In the genomic region with DNA sequence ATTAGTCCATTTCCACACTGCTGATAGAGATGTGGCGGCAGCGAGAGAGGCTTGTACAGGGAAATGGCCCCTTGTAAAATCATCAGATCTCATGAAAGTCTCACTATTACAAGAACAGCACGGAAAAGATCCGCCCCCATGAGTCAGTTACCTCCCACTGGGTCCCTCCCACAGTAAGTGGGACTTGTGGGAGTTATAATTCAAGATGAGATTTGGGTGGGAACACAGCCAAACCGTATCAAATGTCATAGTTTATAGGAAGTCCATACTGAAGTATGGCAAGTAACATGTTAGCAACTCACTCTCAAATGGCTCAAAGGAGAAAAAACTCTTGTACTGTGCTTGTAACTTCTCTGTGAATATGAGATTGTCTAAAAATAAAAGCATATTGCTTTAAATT, we compare ENCODE assay signal across 1 cellular context.
A peak's percentile ranks its signal among the peaks of the same experiment; 100 is the strongest.
TF ChIP-seq lines count a peak whose summit lies in the region.

No MANE protein-coding gene starts in this region.

TF ChIP-seq in HEK293, 187 proteins besides CTCF, POLR2A, EP300 and RAD21 (continued from another document and continues in another):
- TF ChIP-seq ZBTB11 (tag by site-specific recombination; conservative IDR thresholded peaks at IDR 0.05; ENCODE audit: low read depth), result no peak
- peak; percentile 67 for TF ChIP-seq ZEB2 (tag by site-specific recombination; IDR thresholded peaks at IDR 0.05)
- TF ChIP-seq ZNF501 (tag by site-specific recombination; IDR thresholded peaks at IDR 0.05), result no peak
- no peak for TF ChIP-seq SALL2 (tag by site-specific recombination; IDR thresholded peaks at IDR 0.05; ENCODE audit: borderline replicate concordance)
- no peak for TF ChIP-seq MYNN (tag by site-specific recombination; IDR thresholded peaks at IDR 0.05; ENCODE audit: borderline replicate concordance)
- peak; percentile 39; the same call in 1 of the 2 replicates for TF ChIP-seq ZNF692 (tag by site-specific recombination; IDR thresholded peaks at IDR 0.05)
- TF ChIP-seq ZNF133 (tag by site-specific recombination; IDR thresholded peaks at IDR 0.05), result no peak
- TF ChIP-seq MZF1 (tag by site-specific recombination; IDR thresholded peaks at IDR 0.05; ENCODE audit: borderline replicate concordance), result no peak
- no peak for TF ChIP-seq ZBTB20 (tag by site-specific recombination; IDR thresholded peaks at IDR 0.05)
- no peak for TF ChIP-seq ZNF248 (tag by site-specific recombination; IDR thresholded peaks at IDR 0.05)
- peak; percentile 58 for TF ChIP-seq SP3 (tag by site-specific recombination; IDR thresholded peaks at IDR 0.05)
- TF ChIP-seq ZNF624 (tag by site-specific recombination; IDR thresholded peaks at IDR 0.05), result no peak
- TF ChIP-seq SCRT1 (tag by site-specific recombination; IDR thresholded peaks at IDR 0.05; ENCODE audit: borderline replicate concordance), result 0 out of 2 replicates have a peak, but pooled peaks have one; percentile 68
- TF ChIP-seq ZNF549 (tag by site-specific recombination; IDR thresholded peaks at IDR 0.05), result no peak
- TF ChIP-seq ZNF311 (tag by site-specific recombination; IDR thresholded peaks at IDR 0.05; ENCODE audit: borderline replicate concordance), result no peak
- 0 out of 2 replicates have a peak, but pooled peaks have one; percentile 5 for TF ChIP-seq ZNF221 (tag by site-specific recombination; IDR thresholded peaks at IDR 0.05; ENCODE audit: borderline replicate concordance)
- TF ChIP-seq SETDB1 (IDR thresholded peaks at IDR 0.05; ENCODE audit: insufficient read length, low read length), result no peak
- TF ChIP-seq ZNF571 (tag by site-specific recombination; IDR thresholded peaks at IDR 0.05), result no peak
- TF ChIP-seq ZNF747 (tag by site-specific recombination; IDR thresholded peaks at IDR 0.05), result no peak
- TF ChIP-seq, protein P1, sequence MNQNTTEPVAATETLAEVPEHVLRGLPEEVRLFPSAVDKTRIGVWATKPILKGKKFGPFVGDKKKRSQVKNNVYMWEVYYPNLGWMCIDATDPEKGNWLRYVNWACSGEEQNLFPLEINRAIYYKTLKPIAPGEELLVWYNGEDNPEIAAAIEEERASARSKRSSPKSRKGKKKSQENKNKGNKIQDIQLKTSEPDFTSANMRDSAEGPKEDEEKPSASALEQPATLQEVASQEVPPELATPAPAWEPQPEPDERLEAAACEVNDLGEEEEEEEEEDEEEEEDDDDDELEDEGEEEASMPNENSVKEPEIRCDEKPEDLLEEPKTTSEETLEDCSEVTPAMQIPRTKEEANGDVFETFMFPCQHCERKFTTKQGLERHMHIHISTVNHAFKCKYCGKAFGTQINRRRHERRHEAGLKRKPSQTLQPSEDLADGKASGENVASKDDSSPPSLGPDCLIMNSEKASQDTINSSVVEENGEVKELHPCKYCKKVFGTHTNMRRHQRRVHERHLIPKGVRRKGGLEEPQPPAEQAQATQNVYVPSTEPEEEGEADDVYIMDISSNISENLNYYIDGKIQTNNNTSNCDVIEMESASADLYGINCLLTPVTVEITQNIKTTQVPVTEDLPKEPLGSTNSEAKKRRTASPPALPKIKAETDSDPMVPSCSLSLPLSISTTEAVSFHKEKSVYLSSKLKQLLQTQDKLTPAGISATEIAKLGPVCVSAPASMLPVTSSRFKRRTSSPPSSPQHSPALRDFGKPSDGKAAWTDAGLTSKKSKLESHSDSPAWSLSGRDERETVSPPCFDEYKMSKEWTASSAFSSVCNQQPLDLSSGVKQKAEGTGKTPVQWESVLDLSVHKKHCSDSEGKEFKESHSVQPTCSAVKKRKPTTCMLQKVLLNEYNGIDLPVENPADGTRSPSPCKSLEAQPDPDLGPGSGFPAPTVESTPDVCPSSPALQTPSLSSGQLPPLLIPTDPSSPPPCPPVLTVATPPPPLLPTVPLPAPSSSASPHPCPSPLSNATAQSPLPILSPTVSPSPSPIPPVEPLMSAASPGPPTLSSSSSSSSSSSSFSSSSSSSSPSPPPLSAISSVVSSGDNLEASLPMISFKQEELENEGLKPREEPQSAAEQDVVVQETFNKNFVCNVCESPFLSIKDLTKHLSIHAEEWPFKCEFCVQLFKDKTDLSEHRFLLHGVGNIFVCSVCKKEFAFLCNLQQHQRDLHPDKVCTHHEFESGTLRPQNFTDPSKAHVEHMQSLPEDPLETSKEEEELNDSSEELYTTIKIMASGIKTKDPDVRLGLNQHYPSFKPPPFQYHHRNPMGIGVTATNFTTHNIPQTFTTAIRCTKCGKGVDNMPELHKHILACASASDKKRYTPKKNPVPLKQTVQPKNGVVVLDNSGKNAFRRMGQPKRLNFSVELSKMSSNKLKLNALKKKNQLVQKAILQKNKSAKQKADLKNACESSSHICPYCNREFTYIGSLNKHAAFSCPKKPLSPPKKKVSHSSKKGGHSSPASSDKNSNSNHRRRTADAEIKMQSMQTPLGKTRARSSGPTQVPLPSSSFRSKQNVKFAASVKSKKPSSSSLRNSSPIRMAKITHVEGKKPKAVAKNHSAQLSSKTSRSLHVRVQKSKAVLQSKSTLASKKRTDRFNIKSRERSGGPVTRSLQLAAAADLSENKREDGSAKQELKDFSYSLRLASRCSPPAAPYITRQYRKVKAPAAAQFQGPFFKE (tag by site-specific recombination; IDR thresholded peaks at IDR 0.05; ENCODE audit: borderline replicate concordance), result no peak
- TF ChIP-seq ZNF2 (tag by site-specific recombination; IDR thresholded peaks at IDR 0.05), result no peak
- TF ChIP-seq ZNF596 (tag by site-specific recombination; IDR thresholded peaks at IDR 0.05), result peak; percentile 18; the same call in 1 of the 2 replicates
- peak; percentile 52; the same call in 1 of the 2 replicates for TF ChIP-seq ZNF362 (tag by site-specific recombination; IDR thresholded peaks at IDR 0.05)
- no peak for TF ChIP-seq ZFP37 (tag by site-specific recombination; IDR thresholded peaks at IDR 0.05)
- TF ChIP-seq, protein P2, sequence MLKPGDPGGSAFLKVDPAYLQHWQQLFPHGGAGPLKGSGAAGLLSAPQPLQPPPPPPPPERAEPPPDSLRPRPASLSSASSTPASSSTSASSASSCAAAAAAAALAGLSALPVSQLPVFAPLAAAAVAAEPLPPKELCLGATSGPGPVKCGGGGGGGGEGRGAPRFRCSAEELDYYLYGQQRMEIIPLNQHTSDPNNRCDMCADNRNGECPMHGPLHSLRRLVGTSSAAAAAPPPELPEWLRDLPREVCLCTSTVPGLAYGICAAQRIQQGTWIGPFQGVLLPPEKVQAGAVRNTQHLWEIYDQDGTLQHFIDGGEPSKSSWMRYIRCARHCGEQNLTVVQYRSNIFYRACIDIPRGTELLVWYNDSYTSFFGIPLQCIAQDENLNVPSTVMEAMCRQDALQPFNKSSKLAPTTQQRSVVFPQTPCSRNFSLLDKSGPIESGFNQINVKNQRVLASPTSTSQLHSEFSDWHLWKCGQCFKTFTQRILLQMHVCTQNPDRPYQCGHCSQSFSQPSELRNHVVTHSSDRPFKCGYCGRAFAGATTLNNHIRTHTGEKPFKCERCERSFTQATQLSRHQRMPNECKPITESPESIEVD (tag by site-specific recombination; IDR thresholded peaks at IDR 0.05), result peak; percentile 92
- no peak for TF ChIP-seq ZNF140 (tag by site-specific recombination; IDR thresholded peaks at IDR 0.05)
- peak; percentile 88; the same call in 1 of the 2 replicates for TF ChIP-seq ZNF660 (tag by site-specific recombination; IDR thresholded peaks at IDR 0.05)
- no peak for TF ChIP-seq ZNF658 (tag by site-specific recombination; IDR thresholded peaks at IDR 0.05)
- no peak for TF ChIP-seq BCL11B (tag by site-specific recombination; IDR thresholded peaks at IDR 0.05; ENCODE audit: low read depth)
- no peak for TF ChIP-seq ZNF324 (tag by site-specific recombination; IDR thresholded peaks at IDR 0.05)
- TF ChIP-seq, protein P3, sequence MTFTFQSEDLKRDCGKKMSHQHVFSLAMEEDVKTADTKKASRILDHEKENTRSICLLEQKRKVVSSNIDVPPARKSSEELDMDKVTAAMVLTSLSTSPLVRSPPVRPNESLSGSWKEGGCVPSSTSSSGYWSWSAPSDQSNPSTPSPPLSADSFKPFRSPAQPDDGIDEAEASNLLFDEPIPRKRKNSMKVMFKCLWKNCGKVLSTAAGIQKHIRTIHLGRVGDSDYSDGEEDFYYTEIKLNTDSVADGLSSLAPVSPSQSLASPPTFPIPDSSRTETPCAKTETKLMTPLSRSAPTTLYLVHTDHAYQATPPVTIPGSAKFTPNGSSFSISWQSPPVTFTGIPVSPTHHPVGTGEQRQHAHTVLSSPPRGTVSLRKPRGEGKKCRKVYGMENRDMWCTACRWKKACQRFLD (tag by site-specific recombination; IDR thresholded peaks at IDR 0.05), result no peak
- TF ChIP-seq ZBTB6 (tag by site-specific recombination; IDR thresholded peaks at IDR 0.05), result no peak
- peak; percentile 36; the same call in 1 of the 2 replicates for TF ChIP-seq ZSCAN23 (tag by site-specific recombination; IDR thresholded peaks at IDR 0.05)
- TF ChIP-seq ZNF211 (tag by site-specific recombination; IDR thresholded peaks at IDR 0.05; ENCODE audit: low read depth), result no peak
- no peak for TF ChIP-seq ZNF433 (tag by site-specific recombination; IDR thresholded peaks at IDR 0.05; ENCODE audit: low read depth)
- TF ChIP-seq BCL6B (tag by site-specific recombination; IDR thresholded peaks at IDR 0.05), result no peak
- peak; percentile 70 for TF ChIP-seq SP2 (tag by site-specific recombination; IDR thresholded peaks at IDR 0.05)
- no peak for TF ChIP-seq ZNF175 (tag by site-specific recombination; IDR thresholded peaks at IDR 0.05)
- TF ChIP-seq ZIC2 (tag by site-specific recombination; IDR thresholded peaks at IDR 0.05), result peak; percentile 44
- no peak for TF ChIP-seq ZNF639 (tag by site-specific recombination; IDR thresholded peaks at IDR 0.05)
